8 cellular contexts compared by ENCODE assay signal in the genomic region with DNA sequence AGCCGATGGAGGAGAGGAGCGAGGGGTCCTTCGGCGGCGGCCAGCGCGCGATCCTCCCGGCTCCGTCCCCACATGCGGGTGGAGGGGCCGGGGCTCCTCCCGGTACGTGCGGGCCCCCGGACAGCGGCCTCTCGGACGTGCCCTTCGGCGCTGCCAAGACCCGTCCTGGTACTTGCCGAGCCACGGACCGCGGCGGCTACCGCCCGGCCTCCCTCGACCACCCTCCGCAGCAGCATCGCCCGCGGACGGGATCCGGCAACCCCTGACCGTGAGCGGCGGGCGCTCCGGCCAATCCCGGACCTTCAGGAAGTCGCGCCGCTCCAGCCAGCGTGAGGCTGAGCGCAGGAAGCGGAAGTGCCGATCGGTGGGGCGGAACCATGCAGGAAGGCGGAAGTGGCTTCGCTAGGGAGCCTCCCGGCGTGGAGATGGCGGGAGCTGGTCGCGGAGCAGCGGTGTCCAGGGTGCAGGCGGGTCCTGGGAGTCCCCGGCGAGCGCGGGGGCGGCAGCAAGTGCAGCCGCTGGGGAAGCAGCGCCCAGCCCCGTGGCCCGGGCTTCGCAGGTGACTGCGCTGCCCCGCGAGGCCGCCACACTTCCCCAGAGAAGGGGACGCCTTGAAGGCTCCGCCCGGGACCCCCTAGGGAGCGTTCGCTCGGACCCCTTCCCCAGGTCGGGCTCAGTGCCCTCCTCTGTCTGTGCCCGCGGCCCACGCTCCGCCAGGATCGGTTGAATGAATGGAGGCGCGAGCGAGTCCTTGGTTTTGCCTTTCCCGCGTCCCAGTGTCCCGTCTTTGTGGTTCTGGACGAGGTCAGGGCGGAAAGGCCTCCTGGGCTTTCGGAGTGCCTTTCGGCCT. TPM values are rescaled to one million over a fixed set of nuclear protein-coding genes. Genes with fewer than 3 reads are reported as not detected.
DNase-seq lines count a peak whose midpoint lies in the region; ATAC-seq, FAIRE-seq and TF ChIP-seq lines count a peak whose summit lies in the region.

TSS of gene CCDC137 (plus strand) at position 396 of the 850 bp plus-strand sequence. CDS start at position 426, 30 bp downstream.
TSS of gene OXLD1 (minus strand) at position 264 of the 850 bp plus-strand sequence. CDS start at position 236, 28 bp downstream.

- no peaks in the 10 kb centered on the region for H3K4me1 ChIP-seq in BE2C

- H3K4me3 ChIP-seq in BE2C (ENCODE audit: low read depth, low read length) (peak within 1 kb of the TSS; percentile 78), choroid plexus epithelial cell (ENCODE audit: low read depth, low read length) (peak within 1 kb of the TSS; percentile 94)

- peak; percentile 98 for DNase-seq in BE2C
- DNase-seq in GM19239 (ENCODE audit: insufficient read length, low spot score): peak; percentile 97
- peak; percentile 96 to 99 for DNase-seq in NCI-H524 (lab: John Stamatoyannopoulos, UW)
- DNase-seq in activated CD4-positive, alpha-beta T cell treated with anti-CD3 and anti-CD28 coated beads for 36 hours: peak; percentile 97
- DNase-seq in choroid plexus epithelial cell (ENCODE audit: low read depth): peak; percentile 98
- peak; percentile 96 for DNase-seq in kidney tubule cell (ENCODE audit: low spot score)
- peak; percentile 72 to 80 for DNase-seq in stimulated activated CD4-positive, alpha-beta T cell treated with anti-CD3 and anti-CD28 coated beads, Interleukin-1b, Interleukin-23, amount 100 ng/mL, for 1 hour (ENCODE audit: low read depth in 2 of 2)

- CTCF ChIA-PET in activated CD4-positive, alpha-beta T cell treated with anti-CD3 and anti-CD28 coated beads for 36 hours (lab: Charles Lee): interaction anchor here (0.5 to 0.6 kb wide), 3 partner anchors 9 to 186 kb away, joined by 3 read pairs; no protein-coding TSS in a partner anchor

- H3K36me3 Mint-ChIP-seq in activated CD4-positive, alpha-beta T cell treated with anti-CD3 and anti-CD28 coated beads for 36 hours (ENCODE audit: low read depth): peaks cover 46% of the 10 kb centered on the region

- H3K9me3 Mint-ChIP-seq in activated CD4-positive, alpha-beta T cell treated with anti-CD3 and anti-CD28 coated beads for 36 hours (ENCODE audit: low read depth): no peaks in the 10 kb centered on the region

- no peaks in the 10 kb centered on the region for H3K9me3 ChIP-seq in BE2C

- H3K4me3 Mint-ChIP-seq in activated CD4-positive, alpha-beta T cell treated with anti-CD3 and anti-CD28 coated beads for 36 hours: peak within 1 kb of the TSS; percentile 91

- no peaks in the 10 kb centered on the region for H3K27me3 Mint-ChIP-seq in activated CD4-positive, alpha-beta T cell treated with anti-CD3 and anti-CD28 coated beads for 36 hours

- peak within 1 kb of the TSS; percentile 97 for H3K27ac Mint-ChIP-seq in activated CD4-positive, alpha-beta T cell treated with anti-CD3 and anti-CD28 coated beads for 36 hours

- H3K4me1 Mint-ChIP-seq in activated CD4-positive, alpha-beta T cell treated with anti-CD3 and anti-CD28 coated beads for 36 hours: peaks cover 53% of the 10 kb centered on the region

- POLR2A ChIA-PET in activated CD4-positive, alpha-beta T cell treated with anti-CD3 and anti-CD28 coated beads for 36 hours (lab: Charles Lee): interaction anchor here (0.6 to 1.5 kb wide), 3 partner anchors 17 to 37 kb away, joined by 4 to 7 read pairs (median 6); partner anchors contain the start of genes ARL16, HGS and MRPL12

- intact Hi-C loops in activated CD4-positive, alpha-beta T cell treated with anti-CD3 and anti-CD28 coated beads for 36 hours (cut with DNase I, micrococcal nuclease): loop anchor here (1.0 to 5.0 kb wide), 12 partner anchors 17 to 444 kb away; partner anchors contain the start of genes MRPL12 (in 2 of the 2), P4HB (in 2 of the 2), ALYREF (in 1 of the 2) and ANAPC11 (in 1 of the 2)

- TF ChIP-seq CTCF in BE2C (IDR thresholded peaks at IDR 0.05; ENCODE audit: low read depth, low read length): no peak
- TF ChIP-seq CTCF in choroid plexus epithelial cell (conservative IDR thresholded peaks at IDR 0.05; ENCODE audit: low read depth, low read length): no peak

- no peaks in the 10 kb centered on the region for H3K27me3 ChIP-seq in BE2C

- FAIRE-seq in GM19239 (lab: Jason Lieb, UNC): peak; percentile 95

- peaks cover 39% of the 10 kb centered on the region for H3K36me3 ChIP-seq in BE2C

- ATAC-seq in HG03442 (IDR thresholded peaks at IDR 0.05; ENCODE audit: unreplicated experiment): peak; percentile 86
- peak; percentile 91 for ATAC-seq in activated CD4-positive, alpha-beta T cell treated with anti-CD3 and anti-CD28 coated beads for 36 hours

RNA-seq across cellular contexts. Expression of gene CCDC137, which starts in this region (rescaled TPM):
- polyA plus RNA-seq in BE2C (2012; ENCODE audit: insufficient read depth, insufficient read length, low read depth): 66.0 TPM
- total RNA-seq in activated CD4-positive, alpha-beta T cell treated with anti-CD3 and anti-CD28 coated beads for 36 hours: 10 to 100 TPM; 30.0 to 36.6 TPM

RNA-seq across cellular contexts. Expression of gene OXLD1, which starts in this region (rescaled TPM):
- polyA plus RNA-seq in BE2C (2012; ENCODE audit: insufficient read depth, insufficient read length, low read depth): 202 TPM
- total RNA-seq in activated CD4-positive, alpha-beta T cell treated with anti-CD3 and anti-CD28 coated beads for 36 hours: 10 to 100 TPM; 29.4 to 45.3 TPM

Comparison
In these comparisons a context has a peak if more than half of its experiments do, and no peak if none do; other contexts are left out.
1. Peak in every context shown above with its lines: DNase-seq, ATAC-seq and H3K4me3 ChIP-seq.